In the genomic region with DNA sequence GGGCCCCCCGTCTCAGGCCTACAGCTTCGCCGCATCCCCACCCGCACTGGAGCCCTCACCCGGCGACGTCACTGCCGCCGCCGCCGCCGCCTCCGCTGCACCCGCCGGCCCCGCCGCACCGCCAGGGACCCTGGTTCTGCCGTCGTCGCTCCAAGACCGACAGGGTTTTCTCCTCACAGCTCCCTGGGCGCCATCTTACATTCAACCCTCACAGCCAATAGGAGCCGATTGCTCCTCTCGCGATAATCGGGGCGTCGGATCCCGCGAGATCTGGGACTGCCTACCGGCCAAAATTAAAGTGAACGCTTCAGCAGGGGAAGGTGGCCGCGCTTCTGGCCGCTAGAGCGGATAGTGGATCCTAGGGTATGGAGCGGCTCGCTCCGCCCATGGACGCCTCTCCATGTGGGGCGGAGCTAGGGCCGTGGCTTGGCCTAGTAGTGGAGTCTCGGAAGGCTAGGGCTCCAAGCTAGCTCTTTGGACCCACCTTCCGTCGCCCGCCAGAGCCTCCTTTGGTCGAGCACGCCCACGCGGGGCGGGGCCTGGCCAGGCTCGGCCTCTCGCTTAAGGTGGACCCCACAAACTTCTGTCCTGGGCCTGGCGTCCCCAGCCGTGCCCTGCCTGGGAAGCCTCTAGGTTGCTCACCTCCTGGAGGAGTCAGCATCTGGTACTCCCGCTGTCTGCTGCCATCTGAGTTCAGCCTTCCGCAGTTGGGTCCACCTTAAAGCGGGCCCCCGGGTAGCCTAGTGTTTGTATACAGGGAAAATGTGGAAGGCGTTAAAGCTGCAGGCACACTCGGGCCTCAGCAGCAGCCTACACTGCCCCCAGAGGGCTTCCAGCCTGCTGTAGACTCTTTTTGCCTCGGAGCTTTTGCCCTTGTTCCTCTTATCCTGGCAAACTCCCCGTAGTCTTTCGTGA, we compare ENCODE assay signal across 1 cellular context.
TF ChIP-seq lines count a peak whose summit lies in the region.

A gene with protein sequence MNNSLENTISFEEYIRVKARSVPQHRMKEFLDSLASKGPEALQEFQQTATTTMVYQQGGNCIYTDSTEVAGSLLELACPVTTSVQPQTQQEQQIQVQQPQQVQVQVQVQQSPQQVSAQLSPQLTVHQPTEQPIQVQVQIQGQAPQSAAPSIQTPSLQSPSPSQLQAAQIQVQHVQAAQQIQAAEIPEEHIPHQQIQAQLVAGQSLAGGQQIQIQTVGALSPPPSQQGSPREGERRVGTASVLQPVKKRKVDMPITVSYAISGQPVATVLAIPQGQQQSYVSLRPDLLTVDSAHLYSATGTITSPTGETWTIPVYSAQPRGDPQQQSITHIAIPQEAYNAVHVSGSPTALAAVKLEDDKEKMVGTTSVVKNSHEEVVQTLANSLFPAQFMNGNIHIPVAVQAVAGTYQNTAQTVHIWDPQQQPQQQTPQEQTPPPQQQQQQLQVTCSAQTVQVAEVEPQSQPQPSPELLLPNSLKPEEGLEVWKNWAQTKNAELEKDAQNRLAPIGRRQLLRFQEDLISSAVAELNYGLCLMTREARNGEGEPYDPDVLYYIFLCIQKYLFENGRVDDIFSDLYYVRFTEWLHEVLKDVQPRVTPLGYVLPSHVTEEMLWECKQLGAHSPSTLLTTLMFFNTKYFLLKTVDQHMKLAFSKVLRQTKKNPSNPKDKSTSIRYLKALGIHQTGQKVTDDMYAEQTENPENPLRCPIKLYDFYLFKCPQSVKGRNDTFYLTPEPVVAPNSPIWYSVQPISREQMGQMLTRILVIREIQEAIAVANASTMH (minus strand): TSS at position 219 of the 915 bp plus-strand sequence. CDS start 17,054 bp downstream, outside the sequence.

TF ChIP-seq in HepG2, 621 proteins besides CTCF, POLR2A, EP300 and RAD21 (continued from another document and continues in another):
- TF ChIP-seq, protein P1, sequence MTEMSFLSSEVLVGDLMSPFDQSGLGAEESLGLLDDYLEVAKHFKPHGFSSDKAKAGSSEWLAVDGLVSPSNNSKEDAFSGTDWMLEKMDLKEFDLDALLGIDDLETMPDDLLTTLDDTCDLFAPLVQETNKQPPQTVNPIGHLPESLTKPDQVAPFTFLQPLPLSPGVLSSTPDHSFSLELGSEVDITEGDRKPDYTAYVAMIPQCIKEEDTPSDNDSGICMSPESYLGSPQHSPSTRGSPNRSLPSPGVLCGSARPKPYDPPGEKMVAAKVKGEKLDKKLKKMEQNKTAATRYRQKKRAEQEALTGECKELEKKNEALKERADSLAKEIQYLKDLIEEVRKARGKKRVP (CRISPR knock-in tag; IDR thresholded peaks at IDR 0.05), result no peak; a peak in 1 of 4 replicates
- TF ChIP-seq MTF2 (CRISPR knock-in tag; IDR thresholded peaks at IDR 0.05; ENCODE audit: borderline replicate concordance), result no peak
- TF ChIP-seq MBD4 (IDR thresholded peaks at IDR 0.05; ENCODE audit: borderline replicate concordance, low read length), result no peak
- no peak for TF ChIP-seq MBNL3 (CRISPR knock-in tag; conservative IDR thresholded peaks at IDR 0.05)
- TF ChIP-seq RFXANK (CRISPR knock-in tag; IDR thresholded peaks at IDR 0.05), result no peak
- 0 out of 2 replicates have a peak, but pooled peaks have one; percentile 13 for TF ChIP-seq ZNF34 (CRISPR knock-in tag; IDR thresholded peaks at IDR 0.05; ENCODE audit: borderline replicate concordance)
- peak; percentile 2; the same call in 1 of the 2 replicates for TF ChIP-seq ZNF230 (CRISPR knock-in tag; IDR thresholded peaks at IDR 0.05)
- TF ChIP-seq FOXC1 (CRISPR knock-in tag; IDR thresholded peaks at IDR 0.05; ENCODE audit: borderline replicate concordance), result no peak
- TF ChIP-seq XBP1 (CRISPR knock-in tag; IDR thresholded peaks at IDR 0.05), result 0 out of 2 replicates have a peak, but pooled peaks have one; percentile 15
- no peak for TF ChIP-seq TCF12 (IDR thresholded peaks at IDR 0.05)
- TF ChIP-seq TCF12 (CRISPR knock-in tag; IDR thresholded peaks at IDR 0.05), result no peak; the same call in 1 of the 2 replicates
- TF ChIP-seq HMG20A (CRISPR knock-in tag; IDR thresholded peaks at IDR 0.05; ENCODE audit: borderline replicate concordance), result no peak
- peak; percentile 97 for TF ChIP-seq YY1 (IDR thresholded peaks at IDR 0.05; ENCODE audit: insufficient read depth, insufficient replicate concordance, low read depth, low read length)
- TF ChIP-seq, protein P2, sequence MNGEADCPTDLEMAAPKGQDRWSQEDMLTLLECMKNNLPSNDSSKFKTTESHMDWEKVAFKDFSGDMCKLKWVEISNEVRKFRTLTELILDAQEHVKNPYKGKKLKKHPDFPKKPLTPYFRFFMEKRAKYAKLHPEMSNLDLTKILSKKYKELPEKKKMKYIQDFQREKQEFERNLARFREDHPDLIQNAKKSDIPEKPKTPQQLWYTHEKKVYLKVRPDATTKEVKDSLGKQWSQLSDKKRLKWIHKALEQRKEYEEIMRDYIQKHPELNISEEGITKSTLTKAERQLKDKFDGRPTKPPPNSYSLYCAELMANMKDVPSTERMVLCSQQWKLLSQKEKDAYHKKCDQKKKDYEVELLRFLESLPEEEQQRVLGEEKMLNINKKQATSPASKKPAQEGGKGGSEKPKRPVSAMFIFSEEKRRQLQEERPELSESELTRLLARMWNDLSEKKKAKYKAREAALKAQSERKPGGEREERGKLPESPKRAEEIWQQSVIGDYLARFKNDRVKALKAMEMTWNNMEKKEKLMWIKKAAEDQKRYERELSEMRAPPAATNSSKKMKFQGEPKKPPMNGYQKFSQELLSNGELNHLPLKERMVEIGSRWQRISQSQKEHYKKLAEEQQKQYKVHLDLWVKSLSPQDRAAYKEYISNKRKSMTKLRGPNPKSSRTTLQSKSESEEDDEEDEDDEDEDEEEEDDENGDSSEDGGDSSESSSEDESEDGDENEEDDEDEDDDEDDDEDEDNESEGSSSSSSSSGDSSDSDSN (CRISPR knock-in tag; IDR thresholded peaks at IDR 0.05), result peak; percentile 99
- TF ChIP-seq ZNF564 (CRISPR knock-in tag; IDR thresholded peaks at IDR 0.05), result peak; percentile 47; the same call in 1 of the 2 replicates
- TF ChIP-seq PHF8 (CRISPR knock-in tag; IDR thresholded peaks at IDR 0.05), result peak; percentile 80; the same call in 1 of the 2 replicates
- TF ChIP-seq ZNF431 (CRISPR knock-in tag; IDR thresholded peaks at IDR 0.05; ENCODE audit: borderline replicate concordance, low read depth), result no peak; the same call in 1 of the 2 replicates
- 0 out of 2 replicates have a peak, but pooled peaks have one; percentile 24 for TF ChIP-seq CBFB (CRISPR knock-in tag; IDR thresholded peaks at IDR 0.05)
- TF ChIP-seq, protein P3, sequence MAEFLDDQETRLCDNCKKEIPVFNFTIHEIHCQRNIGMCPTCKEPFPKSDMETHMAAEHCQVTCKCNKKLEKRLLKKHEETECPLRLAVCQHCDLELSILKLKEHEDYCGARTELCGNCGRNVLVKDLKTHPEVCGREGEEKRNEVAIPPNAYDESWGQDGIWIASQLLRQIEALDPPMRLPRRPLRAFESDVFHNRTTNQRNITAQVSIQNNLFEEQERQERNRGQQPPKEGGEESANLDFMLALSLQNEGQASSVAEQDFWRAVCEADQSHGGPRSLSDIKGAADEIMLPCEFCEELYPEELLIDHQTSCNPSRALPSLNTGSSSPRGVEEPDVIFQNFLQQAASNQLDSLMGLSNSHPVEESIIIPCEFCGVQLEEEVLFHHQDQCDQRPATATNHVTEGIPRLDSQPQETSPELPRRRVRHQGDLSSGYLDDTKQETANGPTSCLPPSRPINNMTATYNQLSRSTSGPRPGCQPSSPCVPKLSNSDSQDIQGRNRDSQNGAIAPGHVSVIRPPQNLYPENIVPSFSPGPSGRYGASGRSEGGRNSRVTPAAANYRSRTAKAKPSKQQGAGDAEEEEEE (CRISPR knock-in tag; IDR thresholded peaks at IDR 0.05; ENCODE audit: borderline replicate concordance), result peak; percentile 63; the same call in 1 of the 2 replicates
- TF ChIP-seq RFX3 (CRISPR knock-in tag; IDR thresholded peaks at IDR 0.05), result no peak
- TF ChIP-seq, protein P4, sequence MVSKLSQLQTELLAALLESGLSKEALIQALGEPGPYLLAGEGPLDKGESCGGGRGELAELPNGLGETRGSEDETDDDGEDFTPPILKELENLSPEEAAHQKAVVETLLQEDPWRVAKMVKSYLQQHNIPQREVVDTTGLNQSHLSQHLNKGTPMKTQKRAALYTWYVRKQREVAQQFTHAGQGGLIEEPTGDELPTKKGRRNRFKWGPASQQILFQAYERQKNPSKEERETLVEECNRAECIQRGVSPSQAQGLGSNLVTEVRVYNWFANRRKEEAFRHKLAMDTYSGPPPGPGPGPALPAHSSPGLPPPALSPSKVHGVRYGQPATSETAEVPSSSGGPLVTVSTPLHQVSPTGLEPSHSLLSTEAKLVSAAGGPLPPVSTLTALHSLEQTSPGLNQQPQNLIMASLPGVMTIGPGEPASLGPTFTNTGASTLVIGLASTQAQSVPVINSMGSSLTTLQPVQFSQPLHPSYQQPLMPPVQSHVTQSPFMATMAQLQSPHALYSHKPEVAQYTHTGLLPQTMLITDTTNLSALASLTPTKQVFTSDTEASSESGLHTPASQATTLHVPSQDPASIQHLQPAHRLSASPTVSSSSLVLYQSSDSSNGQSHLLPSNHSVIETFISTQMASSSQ (IDR thresholded peaks at IDR 0.05; ENCODE audit: low read depth), result no peak
- TF ChIP-seq, protein P4 (CRISPR knock-in tag; IDR thresholded peaks at IDR 0.05; ENCODE audit: borderline replicate concordance), result 0 out of 2 replicates have a peak, but pooled peaks have one; percentile 20
- TF ChIP-seq, protein P5, sequence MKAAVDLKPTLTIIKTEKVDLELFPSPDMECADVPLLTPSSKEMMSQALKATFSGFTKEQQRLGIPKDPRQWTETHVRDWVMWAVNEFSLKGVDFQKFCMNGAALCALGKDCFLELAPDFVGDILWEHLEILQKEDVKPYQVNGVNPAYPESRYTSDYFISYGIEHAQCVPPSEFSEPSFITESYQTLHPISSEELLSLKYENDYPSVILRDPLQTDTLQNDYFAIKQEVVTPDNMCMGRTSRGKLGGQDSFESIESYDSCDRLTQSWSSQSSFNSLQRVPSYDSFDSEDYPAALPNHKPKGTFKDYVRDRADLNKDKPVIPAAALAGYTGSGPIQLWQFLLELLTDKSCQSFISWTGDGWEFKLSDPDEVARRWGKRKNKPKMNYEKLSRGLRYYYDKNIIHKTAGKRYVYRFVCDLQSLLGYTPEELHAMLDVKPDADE (CRISPR knock-in tag; IDR thresholded peaks at IDR 0.05), result no peak; the same call in 1 of the 2 replicates
- TF ChIP-seq, protein P6, sequence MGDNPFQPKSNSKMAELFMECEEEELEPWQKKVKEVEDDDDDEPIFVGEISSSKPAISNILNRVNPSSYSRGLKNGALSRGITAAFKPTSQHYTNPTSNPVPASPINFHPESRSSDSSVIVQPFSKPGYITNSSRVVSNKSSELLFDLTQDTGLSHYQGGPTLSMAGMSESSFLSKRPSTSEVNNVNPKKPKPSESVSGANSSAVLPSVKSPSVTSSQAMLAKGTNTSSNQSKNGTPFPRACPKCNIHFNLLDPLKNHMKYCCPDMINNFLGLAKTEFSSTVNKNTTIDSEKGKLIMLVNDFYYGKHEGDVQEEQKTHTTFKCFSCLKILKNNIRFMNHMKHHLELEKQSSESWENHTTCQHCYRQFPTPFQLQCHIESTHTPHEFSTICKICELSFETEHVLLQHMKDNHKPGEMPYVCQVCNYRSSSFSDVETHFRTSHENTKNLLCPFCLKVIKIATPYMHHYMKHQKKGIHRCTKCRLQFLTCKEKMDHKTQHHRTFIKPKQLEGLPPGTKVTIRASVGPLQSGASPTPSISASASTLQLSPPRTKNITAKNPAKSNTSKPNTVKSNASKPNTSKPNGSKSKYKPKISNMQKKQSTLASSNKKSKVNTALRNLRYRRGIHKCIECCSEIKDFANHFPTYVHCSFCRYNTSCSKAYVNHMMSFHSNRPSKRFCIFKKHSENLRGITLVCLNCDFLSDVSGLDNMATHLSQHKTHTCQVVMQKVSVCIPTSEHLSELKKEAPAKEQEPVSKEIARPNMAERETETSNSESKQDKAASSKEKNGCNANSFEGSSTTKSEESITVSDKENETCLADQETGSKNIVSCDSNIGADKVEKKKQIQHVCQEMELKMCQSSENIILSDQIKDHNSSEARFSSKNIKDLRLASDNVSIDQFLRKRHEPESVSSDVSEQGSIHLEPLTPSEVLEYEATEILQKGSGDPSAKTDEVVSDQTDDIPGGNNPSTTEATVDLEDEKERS (CRISPR knock-in tag; IDR thresholded peaks at IDR 0.05), result peak; percentile 20; the same call in 1 of the 2 replicates
- peak; percentile 55; the same call in 1 of the 2 replicates for TF ChIP-seq ZSCAN31 (CRISPR knock-in tag; IDR thresholded peaks at IDR 0.05; ENCODE audit: low read depth)
- peak; percentile 86 for TF ChIP-seq POLR2G (IDR thresholded peaks at IDR 0.05; ENCODE audit: low read depth, low read length)
- TF ChIP-seq, protein P7, sequence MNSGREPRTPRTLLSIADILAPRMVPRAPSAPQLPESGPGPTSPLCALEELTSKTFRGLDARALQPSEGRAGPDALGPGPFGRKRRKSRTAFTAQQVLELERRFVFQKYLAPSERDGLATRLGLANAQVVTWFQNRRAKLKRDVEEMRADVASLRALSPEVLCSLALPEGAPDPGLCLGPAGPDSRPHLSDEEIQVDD (CRISPR knock-in tag; IDR thresholded peaks at IDR 0.05; ENCODE audit: borderline replicate concordance), result peak; percentile 8; the same call in 1 of the 2 replicates
- TF ChIP-seq, protein P8, sequence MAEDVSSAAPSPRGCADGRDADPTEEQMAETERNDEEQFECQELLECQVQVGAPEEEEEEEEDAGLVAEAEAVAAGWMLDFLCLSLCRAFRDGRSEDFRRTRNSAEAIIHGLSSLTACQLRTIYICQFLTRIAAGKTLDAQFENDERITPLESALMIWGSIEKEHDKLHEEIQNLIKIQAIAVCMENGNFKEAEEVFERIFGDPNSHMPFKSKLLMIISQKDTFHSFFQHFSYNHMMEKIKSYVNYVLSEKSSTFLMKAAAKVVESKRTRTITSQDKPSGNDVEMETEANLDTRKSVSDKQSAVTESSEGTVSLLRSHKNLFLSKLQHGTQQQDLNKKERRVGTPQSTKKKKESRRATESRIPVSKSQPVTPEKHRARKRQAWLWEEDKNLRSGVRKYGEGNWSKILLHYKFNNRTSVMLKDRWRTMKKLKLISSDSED (CRISPR knock-in tag; IDR thresholded peaks at IDR 0.05), result no peak
- peak; percentile 53 for TF ChIP-seq ZNF879 (CRISPR knock-in tag; IDR thresholded peaks at IDR 0.05)
- TF ChIP-seq HMG20B (CRISPR knock-in tag; conservative IDR thresholded peaks at IDR 0.05), result no peak
